Comparison of ENCODE assay signal across 8 cellular contexts in genomic region chr6:139323511-139324445, GRCh38. TPM values are rescaled to one million over a fixed set of nuclear protein-coding genes. Genes with fewer than 3 reads are reported as not detected.
DNase-seq lines count a peak whose midpoint lies in the region; ATAC-seq and TF ChIP-seq lines count a peak whose summit lies in the region.

No MANE protein-coding gene starts in this region.

- peak overlapping the region; percentile 38 to 40 for H3K27ac ChIP-seq in esophagus (ENCODE audit: low read depth in 2 of 2, low read length in 1 of 2)

- no peaks in the 10 kb centered on the region for H3K36me3 Mint-ChIP-seq in nephron (ENCODE audit: low read depth)
- peaks cover 12% of the 10 kb centered on the region for H3K36me3 Mint-ChIP-seq in stimulated activated naive CD8-positive, alpha-beta T cell treated with anti-CD3 and anti-CD28 coated beads, Interleukin-15, Interleukin-2, amounts not matched to agents 100 ng/mL and 50 ng/mL, for 24 hours (ENCODE audit: low read depth)

- H3K4me1 Mint-ChIP-seq in nephron, result peaks cover 22% of the 10 kb centered on the region
- peaks cover 45% of the 10 kb centered on the region for H3K4me1 Mint-ChIP-seq in stimulated activated naive CD8-positive, alpha-beta T cell treated with anti-CD3 and anti-CD28 coated beads, Interleukin-15, Interleukin-2, amounts not matched to agents 100 ng/mL and 50 ng/mL, for 24 hours (ENCODE audit: low read depth)

- peak overlapping the region; percentile 63 to 72 (median 65) for H3K27ac Mint-ChIP-seq in nephron
- H3K27ac Mint-ChIP-seq in stimulated activated naive CD8-positive, alpha-beta T cell treated with anti-CD3 and anti-CD28 coated beads, Interleukin-15, Interleukin-2, amounts not matched to agents 100 ng/mL and 50 ng/mL, for 24 hours, result peak overlapping the region; percentile 96

- DNase-seq in CD1c-positive myeloid dendritic cell (ENCODE audit: extremely low spot score), result peak; percentile 76
- DNase-seq in NCI-H2227 treated with DMSO at 0.1 percent for 48 hours (lab: John Stamatoyannopoulos, UW), result peak; percentile 46
- peak; percentile 89 for DNase-seq in activated CD8-positive, alpha-beta memory T cell treated with anti-CD3 and anti-CD28 coated beads for 24 hours
- DNase-seq in HT-29 (ENCODE audit: low spot score), result no peak

- H3K27me3 Mint-ChIP-seq in nephron (ENCODE audit: low read depth), result no peaks in the 10 kb centered on the region
- H3K27me3 Mint-ChIP-seq in stimulated activated naive CD8-positive, alpha-beta T cell treated with anti-CD3 and anti-CD28 coated beads, Interleukin-15, Interleukin-2, amounts not matched to agents 100 ng/mL and 50 ng/mL, for 24 hours, result no peaks in the 10 kb centered on the region

- H3K36me3 ChIP-seq in esophagus (ENCODE audit: control insufficient read depth in 2 of 2, insufficient read depth in 2 of 2, low read length in 1 of 2), result no peaks in the 10 kb centered on the region

- no peak for TF ChIP-seq CTCF in nephron (IDR thresholded peaks at IDR 0.05; ENCODE audit: unreplicated experiment in 3 of 3)

- no peak overlapping the region for H3K4me3 ChIP-seq in esophagus (ENCODE audit: low read depth in 1 of 2, low read length in 2 of 2)

- no peaks in the 10 kb centered on the region for H3K27me3 ChIP-seq in esophagus (ENCODE audit: control insufficient read depth in 1 of 2, insufficient read depth in 2 of 2, low read length in 2 of 2)

- H3K9me3 Mint-ChIP-seq in nephron, result no peaks in the 10 kb centered on the region
- H3K9me3 Mint-ChIP-seq in stimulated activated naive CD8-positive, alpha-beta T cell treated with anti-CD3 and anti-CD28 coated beads, Interleukin-15, Interleukin-2, amounts not matched to agents 100 ng/mL and 50 ng/mL, for 24 hours, result peaks cover 12% of the 10 kb centered on the region

- peak; percentile 27 for ATAC-seq in GM21723 (IDR thresholded peaks at IDR 0.05; ENCODE audit: unreplicated experiment)

- peak overlapping the region; percentile 47 to 62 (median 60) for H3K4me3 Mint-ChIP-seq in nephron
- H3K4me3 Mint-ChIP-seq in stimulated activated naive CD8-positive, alpha-beta T cell treated with anti-CD3 and anti-CD28 coated beads, Interleukin-15, Interleukin-2, amounts not matched to agents 100 ng/mL and 50 ng/mL, for 24 hours, result peak overlapping the region; percentile 63

- H3K4me1 ChIP-seq in esophagus (ENCODE audit: control insufficient read depth in 2 of 2, insufficient read depth in 2 of 2, low read length in 1 of 2), result no peaks in the 10 kb centered on the region

- 45 to 47% methylated on average over 22 of the region's 22 CpGs for whole genome bisulfite sequencing in esophagus, 2 donors

- no peaks in the 10 kb centered on the region for H3K9me3 ChIP-seq in esophagus (ENCODE audit: control insufficient read depth in 2 of 2, insufficient read depth in 1 of 2, low read depth in 1 of 2, low read length in 1 of 2)

RNA-seq across cellular contexts. Expression of gene TXLNB, which starts 32.0 kb away (rescaled TPM):
- polyA plus RNA-seq in esophagus, result under 1 TPM; 0.14 to 0.16 TPM
- not detected in 2 replicates for total RNA-seq in HT-29 (2014; rRNA removed; shearing (Covaris generic))

RNA-seq across cellular contexts. Expression of gene CITED2, which starts 50.7 kb away (rescaled TPM):
- polyA plus RNA-seq in esophagus, result 10 to 100 TPM; 20.3 to 29.5 TPM
- 31.3 and 44.4 TPM in 2 replicates for total RNA-seq in HT-29 (2014; rRNA removed; shearing (Covaris generic))
